In genomic region chr3:50423543-50423942, GRCh38 we compare ENCODE assay signal across 28 cellular contexts.
DNase-seq lines count a peak whose midpoint lies in the region; ATAC-seq and TF ChIP-seq lines count a peak whose summit lies in the region.
"Had no signal": no experiment of that assay in that cellular context is flagged by ENCODE, and none has a peak within 500 bp of the region (broad histone marks: within the 10 kb centered on the region; RNA-seq: fewer than 3 reads in every experiment).

No MANE protein-coding gene starts in this region.

- no peak overlapping the region for H3K27ac ChIP-seq in body of pancreas
- H3K27ac ChIP-seq: GM23248, hepatocyte, HL-60, left ventricle myocardium inferior, neural progenitor cell, skin epidermis, tibial artery had no signal

- 48 to 72% methylated on average over 4 to 7 of the region's 7 CpGs for WGBS in body of pancreas, 2 donors

- peak; percentile 85 for DNase-seq in DMS53 (lab: John Stamatoyannopoulos, UW)
- peak; percentile 60 for DNase-seq in NCI-H2029 treated with DMSO at 0.1 percent for 48 hours (lab: John Stamatoyannopoulos, UW)
- DNase-seq in body of pancreas: peak in 3 of 4 donors; percentile 18 to 51 (median 19)
- peak; percentile 28 for DNase-seq in pons (ENCODE audit: low spot score)
- no peak for DNase-seq in activated T-cell treated with anti-CD3 and anti-CD28 coated beads for 4 hours
- DNase-seq in erythroblast (lab: John Stamatoyannopoulos, UW): no peak
- DNase-seq in activated CD4-positive, alpha-beta T cell treated with anti-CD3 and anti-CD28 coated beads, Interleukin-2, amount 50 U/mL, for 4 hours: no peak
- DNase-seq: activated CD4-positive, alpha-beta T cell treated with anti-CD3 and anti-CD28 coated beads, Interleukin-2, amount 50 U/mL, for 48 hours; activated CD8-positive, alpha-beta memory T cell treated with anti-CD3 and anti-CD28 coated beads, Interleukin-2, amount 50 U/mL, for 48 hours; activated effector memory CD4-positive, alpha-beta T cell treated with anti-CD3 and anti-CD28 coated beads, Interleukin-2, amount 50 U/mL, for 16 hours; activated naive CD8-positive, alpha-beta T cell treated with anti-CD3 and anti-CD28 coated beads, Interleukin-2, amount 50 U/mL, for 24 hours; CD4-positive, CD25-positive, alpha-beta regulatory T cell; DND-41; effector CD4-positive, alpha-beta T cell; foreskin fibroblast; GM23248; immature natural killer cell; left ventricle myocardium inferior; NCI-H1105; stimulated activated naive CD4-positive, alpha-beta T cell; T-helper 9 cell; tibial artery had no signal

- TF ChIP-seq CTCF in body of pancreas (IDR thresholded peaks at IDR 0.05): no peak

- ATAC-seq in body of pancreas (no peak), GM21423 (IDR thresholded peaks at IDR 0.05; ENCODE audit: unreplicated experiment) (no peak)
- ATAC-seq: activated naive CD8-positive, alpha-beta T cell treated with anti-CD3 and anti-CD28 coated beads, Interleukin-2, amount 50 U/mL, for 24 hours; GM12878 had no signal

- H3K4me1 ChIP-seq in body of pancreas: no peaks in the 10 kb centered on the region
- H3K4me1 ChIP-seq: left ventricle myocardium inferior, neural progenitor cell, tibial artery had no signal

- H3K36me3 ChIP-seq in body of pancreas (replicated peaks in 1 of 2; ENCODE audit: insufficient read depth in 1 of 2, low read depth in 2 of 2): no peaks in the 10 kb centered on the region
- H3K36me3 ChIP-seq: left ventricle myocardium inferior, neural progenitor cell, tibial artery had no signal

- H3K9me3 ChIP-seq in body of pancreas: no peaks in the 10 kb centered on the region
- H3K9me3 ChIP-seq: left ventricle myocardium inferior, tibial artery had no signal

- no peaks in the 10 kb centered on the region for H3K27me3 ChIP-seq in body of pancreas
- H3K27me3 ChIP-seq: hepatocyte, neural progenitor cell, tibial artery had no signal

- no peak overlapping the region for H3K4me3 ChIP-seq in body of pancreas
- H3K4me3 ChIP-seq: GM12878, GM23248, hepatocyte, left ventricle myocardium inferior, neural progenitor cell, skin epidermis, tibial artery had no signal

- intact Hi-C loops in body of pancreas (cut with DNase I): no loop called here

- TF ChIP-seq POLR2A in body of pancreas (IDR thresholded peaks at IDR 0.05) (no peak), erythroblast (IDR thresholded peaks at IDR 0.05; ENCODE audit: low read length) (no peak)

Comparison
In these comparisons a context has a peak if more than half of its experiments do, and no peak if none do; other contexts are left out.
1. DNase-seq: peak in DMS53 (single experiment), NCI-H2029 treated with DMSO at 0.1 percent for 48 hours (single experiment), body of pancreas (3 of 4) and pons (single experiment); none in activated T-cell treated with anti-CD3 and anti-CD28 coated beads for 4 hours (single experiment), erythroblast (0 of 2) and activated CD4-positive, alpha-beta T cell treated with anti-CD3 and anti-CD28 coated beads, Interleukin-2, amount 50 U/mL, for 4 hours (0 of 2).